5 cellular contexts compared by ENCODE assay signal in the genomic region with DNA sequence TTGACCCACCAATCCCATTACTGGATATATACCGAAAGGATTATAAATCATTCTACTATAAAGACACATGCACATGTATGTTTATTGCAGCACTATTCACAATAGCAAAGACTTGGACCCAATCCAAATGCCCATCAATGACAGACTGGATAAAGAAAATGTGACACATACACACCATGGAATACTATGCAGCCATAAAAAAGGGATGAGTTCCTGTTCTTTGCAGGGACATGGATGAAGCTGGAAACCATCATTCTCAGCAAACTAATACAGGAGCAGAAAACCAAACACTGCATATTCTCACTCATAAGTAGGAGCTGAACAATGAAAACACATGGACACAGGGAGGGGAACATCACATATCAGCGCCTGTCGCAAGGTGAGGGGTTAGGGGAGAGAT. TPM values are rescaled to one million over a fixed set of nuclear protein-coding genes. Genes with fewer than 3 reads are reported as not detected.
"Had no signal": no experiment of that assay in that cellular context is flagged by ENCODE, and none has a peak within 500 bp of the region (broad histone marks: within the 10 kb centered on the region; RNA-seq: fewer than 3 reads in every experiment).

No MANE protein-coding gene starts in this region.

RNA-seq across cellular contexts. Expression of a gene that starts 18.2 kb away (rescaled TPM):
- total RNA-seq: natural killer cell treated with Interleukin-12 subunit alpha and Interleukin-12 subunit beta and Interleukin-15 and Interleukin-18, amount 100 ng/mL, for 72 hours; neural crest cell; progenitor cell of endocrine pancreas; smooth muscle cell had no signal
- polyA plus RNA-seq: neural cell, smooth muscle cell had no signal
